Comparison of ENCODE assay signal across 8 cellular contexts in the genomic region with DNA sequence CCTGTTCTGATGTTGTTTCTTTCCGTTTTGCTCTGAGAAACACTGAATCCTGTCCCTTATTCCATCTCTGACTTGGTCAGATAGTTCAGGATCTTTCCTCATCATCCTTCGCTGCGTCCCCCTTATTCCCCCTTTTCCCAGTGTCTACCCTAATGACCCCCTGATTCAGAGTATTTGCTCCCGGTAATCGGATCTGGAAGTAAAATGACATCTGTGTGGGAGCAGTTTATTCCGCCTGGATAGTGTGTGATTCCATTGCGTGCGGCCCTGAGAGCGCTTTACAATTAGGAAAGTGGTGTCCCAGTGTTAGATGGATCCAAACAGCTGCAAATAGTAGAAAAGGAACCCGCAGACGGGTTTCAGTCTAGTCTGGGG. TPM values are rescaled to one million over a fixed set of nuclear protein-coding genes. Genes with fewer than 3 reads are reported as not detected.
DNase-seq lines count a peak whose midpoint lies in the region; ATAC-seq and TF ChIP-seq lines count a peak whose summit lies in the region.

No MANE protein-coding gene starts in this region.

- TF ChIP-seq CTCF in cardiac muscle cell (IDR thresholded peaks at IDR 0.05; ENCODE audit: low read depth, low read length) = no peak

- peak overlapping the region; percentile 92 for H3K27ac ChIP-seq in cardiac muscle cell
- H3K27ac ChIP-seq in skeletal muscle tissue (ENCODE audit: low read depth, low read length) = peak overlapping the region; percentile 83

- H3K9me3 ChIP-seq in cardiac muscle cell (ENCODE audit: low read depth) (no peaks in the 10 kb centered on the region), skeletal muscle tissue (ENCODE audit: control insufficient read depth in 3 of 3, low read length in 3 of 3) (no peaks in the 10 kb centered on the region)

- H3K36me3 ChIP-seq in cardiac muscle cell (peaks cover 14% of the 10 kb centered on the region), skeletal muscle tissue (ENCODE audit: control insufficient read depth in 3 of 3, insufficient read depth in 3 of 3, low read length in 3 of 3) (peaks cover 13 to 21% (median 16%) of the 10 kb centered on the region in 3 donors)

- H3K4me3 ChIP-seq in cardiac muscle cell (peak overlapping the region; percentile 62), skeletal muscle tissue (ENCODE audit: low read length in 3 of 3) (peak overlapping the region; percentile 88 to 99 (median 88))

- no peaks in the 10 kb centered on the region for H3K27me3 ChIP-seq in cardiac muscle cell
- H3K27me3 ChIP-seq in skeletal muscle tissue (ENCODE audit: control insufficient read depth in 3 of 3, insufficient read depth in 3 of 3, low read length in 3 of 3) = no peaks in the 10 kb centered on the region

- H3K27ac Mint-ChIP-seq in activated CD8-positive, alpha-beta T cell treated with anti-CD3 and anti-CD28 coated beads, Interleukin-2, amount 10 ng/mL, durations not matched to agents 7 days and 5 days = peak overlapping the region; percentile 93

- intact Hi-C loops in left ventricle myocardium superior (cut with micrococcal nuclease) = no loop called here

- peaks cover 24% of the 10 kb centered on the region for H3K4me1 Mint-ChIP-seq in activated CD8-positive, alpha-beta T cell treated with anti-CD3 and anti-CD28 coated beads, Interleukin-2, amount 10 ng/mL, durations not matched to agents 7 days and 5 days (ENCODE audit: low read depth)

- DNase-seq in cardiac muscle cell (ENCODE audit: low read depth in 1 of 2, low spot score in 1 of 2) = peak; percentile 8 to 23
- DNase-seq in left ventricle myocardium superior = no peak
- DNase-seq in activated CD8-positive, alpha-beta T cell treated with anti-CD3 and anti-CD28 coated beads, Interleukin-2, amount 10 ng/mL, durations not matched to agents 7 days and 5 days = no peak
- DNase-seq in hepatic stellate cell (ENCODE audit: low spot score) = peak; percentile 26
- DNase-seq in NCI-H2029 (lab: John Stamatoyannopoulos, UW) = no peak

- POLR2A ChIA-PET in activated CD8-positive, alpha-beta T cell treated with anti-CD3 and anti-CD28 coated beads, Interleukin-2, amount 10 ng/mL, durations not matched to agents 7 days and 5 days (lab: Charles Lee) = interaction anchor here (1.3 to 3.9 kb wide), 3 partner anchors 53 to 230 kb away, joined by 4 to 24 read pairs (median 5); partner anchors contain the start of gene PATZ1

- no peaks in the 10 kb centered on the region for H3K27me3 Mint-ChIP-seq in activated CD8-positive, alpha-beta T cell treated with anti-CD3 and anti-CD28 coated beads, Interleukin-2, amount 10 ng/mL, durations not matched to agents 7 days and 5 days (ENCODE audit: low read depth)

- CTCF ChIA-PET in activated CD8-positive, alpha-beta T cell treated with anti-CD3 and anti-CD28 coated beads, Interleukin-2, amount 10 ng/mL, durations not matched to agents 7 days and 5 days (lab: Charles Lee) = interaction anchor here (0.8 kb wide), 1 partner anchor 292 kb away, joined by 3 read pairs; the partner anchor contains the start of gene SELENOM

- ATAC-seq in left ventricle myocardium superior (no peak), GM18907 (IDR thresholded peaks at IDR 0.05; ENCODE audit: unreplicated experiment) (no peak), HG03025 (IDR thresholded peaks at IDR 0.05; ENCODE audit: low FRiP score, unreplicated experiment) (no peak)
- ATAC-seq in activated CD8-positive, alpha-beta T cell treated with anti-CD3 and anti-CD28 coated beads, Interleukin-2, amount 10 ng/mL, durations not matched to agents 7 days and 5 days = no peak

- H3K9me3 Mint-ChIP-seq in activated CD8-positive, alpha-beta T cell treated with anti-CD3 and anti-CD28 coated beads, Interleukin-2, amount 10 ng/mL, durations not matched to agents 7 days and 5 days (ENCODE audit: insufficient read depth) = no peaks in the 10 kb centered on the region

- peak overlapping the region; percentile 92 to 99 (median 99) for H3K9ac ChIP-seq in skeletal muscle tissue (ENCODE audit: low read depth in 1 of 3, low read length in 3 of 3)

- H3K4me3 Mint-ChIP-seq in activated CD8-positive, alpha-beta T cell treated with anti-CD3 and anti-CD28 coated beads, Interleukin-2, amount 10 ng/mL, durations not matched to agents 7 days and 5 days = peak overlapping the region; percentile 94

- peaks cover 7% of the 10 kb centered on the region for H3K4me1 ChIP-seq in cardiac muscle cell (ENCODE audit: low read depth)
- H3K4me1 ChIP-seq in skeletal muscle tissue (ENCODE audit: control insufficient read depth in 3 of 3, insufficient read depth in 3 of 3, low read length in 3 of 3) = peaks cover 11 to 18% (median 13%) of the 10 kb centered on the region in 3 donors

- H3K36me3 Mint-ChIP-seq in activated CD8-positive, alpha-beta T cell treated with anti-CD3 and anti-CD28 coated beads, Interleukin-2, amount 10 ng/mL, durations not matched to agents 7 days and 5 days (ENCODE audit: low read depth) = peaks cover 26% of the 10 kb centered on the region

RNA-seq across cellular contexts. Expression of gene DRG1, which starts 0.6 kb away (rescaled TPM):
- 55.0 and 70.6 TPM in 2 replicates for total RNA-seq in cardiac muscle cell
- polyA plus RNA-seq in cardiac muscle cell = 94.1 and 100 TPM in 2 replicates
- 67.4 TPM for total RNA-seq in left ventricle myocardium superior
- total RNA-seq in activated CD8-positive, alpha-beta T cell treated with anti-CD3 and anti-CD28 coated beads, Interleukin-2, amount 10 ng/mL, durations not matched to agents 7 days and 5 days = 10 to 100 TPM; 84.0 to 91.4 TPM
- total RNA-seq in skeletal muscle tissue = 98.1 TPM

RNA-seq across cellular contexts. Expression of gene PATZ1, which starts 53.9 kb away (rescaled TPM):
- total RNA-seq in cardiac muscle cell (29.6 and 46.4 TPM in 2 replicates), left ventricle myocardium superior (11.5 TPM), skeletal muscle tissue (19.8 TPM)
- 24.8 and 35.5 TPM in 2 replicates for polyA plus RNA-seq in cardiac muscle cell
- 10 to 100 TPM; 31.0 to 31.6 TPM for total RNA-seq in activated CD8-positive, alpha-beta T cell treated with anti-CD3 and anti-CD28 coated beads, Interleukin-2, amount 10 ng/mL, durations not matched to agents 7 days and 5 days

Comparison
In these comparisons a context has a peak if more than half of its experiments do, and no peak if none do; other contexts are left out.
1. DNase-seq: peak in cardiac muscle cell (2 of 2) and hepatic stellate cell (single experiment); none in left ventricle myocardium superior (single experiment), activated CD8-positive, alpha-beta T cell treated with anti-CD3 and anti-CD28 coated beads, Interleukin-2, amount 10 ng/mL, durations not matched to agents 7 days and 5 days (single experiment) and NCI-H2029 (single experiment).